ENCODE assay signal across 1 cellular context in genomic region chr17:17783121-17783824, GRCh38.
TF ChIP-seq lines count a peak whose summit lies in the region.

No MANE protein-coding gene starts in this region.

TF ChIP-seq in HepG2, 621 proteins besides CTCF, POLR2A, EP300 and RAD21 (continued from another document and continues in another):
- no peak for TF ChIP-seq ZNF513 (CRISPR knock-in tag; conservative IDR thresholded peaks at IDR 0.05)
- peak; percentile 69; the same call in 1 of the 2 replicates for TF ChIP-seq TCF7 (IDR thresholded peaks at IDR 0.05; ENCODE audit: low read depth)
- TF ChIP-seq ZFX (CRISPR knock-in tag; IDR thresholded peaks at IDR 0.05; ENCODE audit: low read depth): peak; percentile 45; the same call in 1 of the 2 replicates
- TF ChIP-seq SALL2 (CRISPR knock-in tag; IDR thresholded peaks at IDR 0.05): no peak
- no peak for TF ChIP-seq ZBTB37 (CRISPR knock-in tag; IDR thresholded peaks at IDR 0.05)
- no peak for TF ChIP-seq ETS1 (CRISPR knock-in tag; IDR thresholded peaks at IDR 0.05)
- peak; percentile 23; the same call in 1 of the 2 replicates for TF ChIP-seq ARID4A (CRISPR knock-in tag; IDR thresholded peaks at IDR 0.05; ENCODE audit: borderline replicate concordance)
- no peak for TF ChIP-seq SNAPC2 (CRISPR knock-in tag; IDR thresholded peaks at IDR 0.05)
- no peak for TF ChIP-seq MTF2 (CRISPR knock-in tag; IDR thresholded peaks at IDR 0.05; ENCODE audit: borderline replicate concordance)
- no peak for TF ChIP-seq CHCHD3 (CRISPR knock-in tag; IDR thresholded peaks at IDR 0.05)
- TF ChIP-seq MTA3 (CRISPR knock-in tag; IDR thresholded peaks at IDR 0.05): no peak
- TF ChIP-seq UBTF (CRISPR knock-in tag; IDR thresholded peaks at IDR 0.05): peak; percentile 36; the same call in 1 of the 2 replicates
- no peak for TF ChIP-seq ZNF33A (CRISPR knock-in tag; IDR thresholded peaks at IDR 0.05; ENCODE audit: borderline replicate concordance)
- TF ChIP-seq NONO (IDR thresholded peaks at IDR 0.05): no peak
- no peak for TF ChIP-seq NONO (CRISPR knock-in tag; conservative IDR thresholded peaks at IDR 0.05)
- TF ChIP-seq RBAK (CRISPR knock-in tag; IDR thresholded peaks at IDR 0.05): no peak
- no peak for TF ChIP-seq ZNF691 (CRISPR knock-in tag; IDR thresholded peaks at IDR 0.05; ENCODE audit: borderline replicate concordance, low read depth)
- TF ChIP-seq HDAC1 (CRISPR knock-in tag; IDR thresholded peaks at IDR 0.05): peak; percentile 76
- TF ChIP-seq PCBP2 (optimal IDR thresholded peaks at IDR 0.05; ENCODE audit: low read depth, low read length, poor library complexity, severe bottlenecking): no peak
- TF ChIP-seq REST (IDR thresholded peaks at IDR 0.05; ENCODE audit: borderline replicate concordance in 1 of 2, low read depth in 1 of 2, low read length in 2 of 2): no peak
- no peak for TF ChIP-seq ZNF629 (CRISPR knock-in tag; conservative IDR thresholded peaks at IDR 0.05)
- TF ChIP-seq MED13 (CRISPR knock-in tag; IDR thresholded peaks at IDR 0.05): no peak
- no peak for TF ChIP-seq RFXAP (CRISPR knock-in tag; IDR thresholded peaks at IDR 0.05; ENCODE audit: borderline replicate concordance)
- TF ChIP-seq DR1 (CRISPR knock-in tag; IDR thresholded peaks at IDR 0.05): no peak
- no peak for TF ChIP-seq ZBTB46 (CRISPR knock-in tag; IDR thresholded peaks at IDR 0.05; ENCODE audit: borderline replicate concordance)
- TF ChIP-seq KAT2B (IDR thresholded peaks at IDR 0.05; ENCODE audit: borderline replicate concordance, low read depth, low read length): no peak
- no peak for TF ChIP-seq CREM (IDR thresholded peaks at IDR 0.05)
- TF ChIP-seq CREM (CRISPR knock-in tag; IDR thresholded peaks at IDR 0.05): no peak
- TF ChIP-seq AKNA (CRISPR knock-in tag; IDR thresholded peaks at IDR 0.05; ENCODE audit: borderline replicate concordance): no peak
- TF ChIP-seq TBX3 (IDR thresholded peaks at IDR 0.05; ENCODE audit: borderline replicate concordance): no peak
- TF ChIP-seq JUNB (CRISPR knock-in tag; IDR thresholded peaks at IDR 0.05; ENCODE audit: borderline replicate concordance): no peak
- TF ChIP-seq CCAR2 (optimal IDR thresholded peaks at IDR 0.05; ENCODE audit: low read depth, low read length): no peak
- TF ChIP-seq ZNF510 (CRISPR knock-in tag; IDR thresholded peaks at IDR 0.05; ENCODE audit: low read depth): no peak
- no peak for TF ChIP-seq CCDC6 (CRISPR knock-in tag; IDR thresholded peaks at IDR 0.05)
- TF ChIP-seq ZNF446 (CRISPR knock-in tag; IDR thresholded peaks at IDR 0.05): no peak
- no peak for TF ChIP-seq ZNF432 (CRISPR knock-in tag; IDR thresholded peaks at IDR 0.05; ENCODE audit: borderline replicate concordance)
